1 cellular context compared by ENCODE assay signal in genomic region chr17:2392252-2393183, GRCh38.
TF ChIP-seq lines count a peak whose summit lies in the region.

No MANE protein-coding gene starts in this region.

TF ChIP-seq in GM12878, 131 proteins besides CTCF, POLR2A, EP300 and RAD21 (continued from another document and continues in another):
- no peak for TF ChIP-seq CHD1 (IDR thresholded peaks at IDR 0.05; ENCODE audit: low read depth, low read length)
- TF ChIP-seq, protein P1, sequence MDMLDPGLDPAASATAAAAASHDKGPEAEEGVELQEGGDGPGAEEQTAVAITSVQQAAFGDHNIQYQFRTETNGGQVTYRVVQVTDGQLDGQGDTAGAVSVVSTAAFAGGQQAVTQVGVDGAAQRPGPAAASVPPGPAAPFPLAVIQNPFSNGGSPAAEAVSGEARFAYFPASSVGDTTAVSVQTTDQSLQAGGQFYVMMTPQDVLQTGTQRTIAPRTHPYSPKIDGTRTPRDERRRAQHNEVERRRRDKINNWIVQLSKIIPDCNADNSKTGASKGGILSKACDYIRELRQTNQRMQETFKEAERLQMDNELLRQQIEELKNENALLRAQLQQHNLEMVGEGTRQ (IDR thresholded peaks at IDR 0.05; ENCODE audit: borderline replicate concordance, low read depth, low read length), result no peak
- no peak for TF ChIP-seq SMAD1 (IDR thresholded peaks at IDR 0.05; ENCODE audit: low read depth, partially characterized antibody)
- no peak for TF ChIP-seq ZNF274 (IDR thresholded peaks at IDR 0.05; ENCODE audit: insufficient read depth, insufficient read length)
- TF ChIP-seq PBX3 (IDR thresholded peaks at IDR 0.05; ENCODE audit: insufficient replicate concordance, low read depth, low read length), result no peak
- TF ChIP-seq NR2C1 (IDR thresholded peaks at IDR 0.05), result no peak; the same call in 1 of the 2 replicates
- peak; percentile 22; the same call in 1 of the 2 replicates for TF ChIP-seq NFXL1 (IDR thresholded peaks at IDR 0.05; ENCODE audit: borderline replicate concordance)
- no peak for TF ChIP-seq ZNF592 (IDR thresholded peaks at IDR 0.05)
- TF ChIP-seq SREBF1 (IDR thresholded peaks at IDR 0.05; ENCODE audit: low read length), result no peak
- TF ChIP-seq SUPT20H (IDR thresholded peaks at IDR 0.05; ENCODE audit: borderline replicate concordance, control insufficient read depth, low read depth, low read length), result no peak
- TF ChIP-seq SIX5 (IDR thresholded peaks at IDR 0.05; ENCODE audit: low read depth, low read length, severe bottlenecking), result no peak
- TF ChIP-seq PAX8 (IDR thresholded peaks at IDR 0.05), result no peak
- no peak for TF ChIP-seq ZZZ3 (IDR thresholded peaks at IDR 0.05; ENCODE audit: control insufficient read depth, insufficient read length, low read depth)
- TF ChIP-seq, protein P2, sequence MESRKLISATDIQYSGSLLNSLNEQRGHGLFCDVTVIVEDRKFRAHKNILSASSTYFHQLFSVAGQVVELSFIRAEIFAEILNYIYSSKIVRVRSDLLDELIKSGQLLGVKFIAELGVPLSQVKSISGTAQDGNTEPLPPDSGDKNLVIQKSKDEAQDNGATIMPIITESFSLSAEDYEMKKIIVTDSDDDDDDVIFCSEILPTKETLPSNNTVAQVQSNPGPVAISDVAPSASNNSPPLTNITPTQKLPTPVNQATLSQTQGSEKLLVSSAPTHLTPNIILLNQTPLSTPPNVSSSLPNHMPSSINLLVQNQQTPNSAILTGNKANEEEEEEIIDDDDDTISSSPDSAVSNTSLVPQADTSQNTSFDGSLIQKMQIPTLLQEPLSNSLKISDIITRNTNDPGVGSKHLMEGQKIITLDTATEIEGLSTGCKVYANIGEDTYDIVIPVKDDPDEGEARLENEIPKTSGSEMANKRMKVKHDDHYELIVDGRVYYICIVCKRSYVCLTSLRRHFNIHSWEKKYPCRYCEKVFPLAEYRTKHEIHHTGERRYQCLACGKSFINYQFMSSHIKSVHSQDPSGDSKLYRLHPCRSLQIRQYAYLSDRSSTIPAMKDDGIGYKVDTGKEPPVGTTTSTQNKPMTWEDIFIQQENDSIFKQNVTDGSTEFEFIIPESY (IDR thresholded peaks at IDR 0.05), result no peak
- TF ChIP-seq, protein P3, sequence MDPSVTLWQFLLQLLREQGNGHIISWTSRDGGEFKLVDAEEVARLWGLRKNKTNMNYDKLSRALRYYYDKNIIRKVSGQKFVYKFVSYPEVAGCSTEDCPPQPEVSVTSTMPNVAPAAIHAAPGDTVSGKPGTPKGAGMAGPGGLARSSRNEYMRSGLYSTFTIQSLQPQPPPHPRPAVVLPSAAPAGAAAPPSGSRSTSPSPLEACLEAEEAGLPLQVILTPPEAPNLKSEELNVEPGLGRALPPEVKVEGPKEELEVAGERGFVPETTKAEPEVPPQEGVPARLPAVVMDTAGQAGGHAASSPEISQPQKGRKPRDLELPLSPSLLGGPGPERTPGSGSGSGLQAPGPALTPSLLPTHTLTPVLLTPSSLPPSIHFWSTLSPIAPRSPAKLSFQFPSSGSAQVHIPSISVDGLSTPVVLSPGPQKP (IDR thresholded peaks at IDR 0.05; ENCODE audit: low read depth, low read length), result peak; percentile 54; the same call in 1 of the 2 replicates
- no peak for TF ChIP-seq GABPA (IDR thresholded peaks at IDR 0.05; ENCODE audit: low read depth)
- TF ChIP-seq SMARCA5 (IDR thresholded peaks at IDR 0.05), result no peak
- TF ChIP-seq ZNF207 (IDR thresholded peaks at IDR 0.05; ENCODE audit: borderline replicate concordance), result 0 out of 2 replicates have a peak, but pooled peaks have one; percentile 27
- TF ChIP-seq CHD4 (IDR thresholded peaks at IDR 0.05), result no peak
- TF ChIP-seq BHLHE40 (IDR thresholded peaks at IDR 0.05; ENCODE audit: borderline replicate concordance in 1 of 2, low read depth in 2 of 2, low read length in 1 of 2), result peak; percentile 80 to 93; a peak in 3 of 4 replicates
- peak; percentile 4; the same call in 1 of the 2 replicates for TF ChIP-seq TCF12 (IDR thresholded peaks at IDR 0.05; ENCODE audit: low read depth, low read length)
- TF ChIP-seq MXI1 (IDR thresholded peaks at IDR 0.05; ENCODE audit: low read depth, low read length), result peak; percentile 81
- TF ChIP-seq KLF5 (IDR thresholded peaks at IDR 0.05; ENCODE audit: partially characterized antibody), result no peak
- TF ChIP-seq IKZF2 (IDR thresholded peaks at IDR 0.05), result no peak
- TF ChIP-seq JUND (IDR thresholded peaks at IDR 0.05; ENCODE audit: low read depth, low read length), result no peak
- no peak for TF ChIP-seq ESRRA (IDR thresholded peaks at IDR 0.05; ENCODE audit: low read length)
- TF ChIP-seq NFIC (IDR thresholded peaks at IDR 0.05; ENCODE audit: low read depth, low read length), result no peak
- TF ChIP-seq, protein P4, sequence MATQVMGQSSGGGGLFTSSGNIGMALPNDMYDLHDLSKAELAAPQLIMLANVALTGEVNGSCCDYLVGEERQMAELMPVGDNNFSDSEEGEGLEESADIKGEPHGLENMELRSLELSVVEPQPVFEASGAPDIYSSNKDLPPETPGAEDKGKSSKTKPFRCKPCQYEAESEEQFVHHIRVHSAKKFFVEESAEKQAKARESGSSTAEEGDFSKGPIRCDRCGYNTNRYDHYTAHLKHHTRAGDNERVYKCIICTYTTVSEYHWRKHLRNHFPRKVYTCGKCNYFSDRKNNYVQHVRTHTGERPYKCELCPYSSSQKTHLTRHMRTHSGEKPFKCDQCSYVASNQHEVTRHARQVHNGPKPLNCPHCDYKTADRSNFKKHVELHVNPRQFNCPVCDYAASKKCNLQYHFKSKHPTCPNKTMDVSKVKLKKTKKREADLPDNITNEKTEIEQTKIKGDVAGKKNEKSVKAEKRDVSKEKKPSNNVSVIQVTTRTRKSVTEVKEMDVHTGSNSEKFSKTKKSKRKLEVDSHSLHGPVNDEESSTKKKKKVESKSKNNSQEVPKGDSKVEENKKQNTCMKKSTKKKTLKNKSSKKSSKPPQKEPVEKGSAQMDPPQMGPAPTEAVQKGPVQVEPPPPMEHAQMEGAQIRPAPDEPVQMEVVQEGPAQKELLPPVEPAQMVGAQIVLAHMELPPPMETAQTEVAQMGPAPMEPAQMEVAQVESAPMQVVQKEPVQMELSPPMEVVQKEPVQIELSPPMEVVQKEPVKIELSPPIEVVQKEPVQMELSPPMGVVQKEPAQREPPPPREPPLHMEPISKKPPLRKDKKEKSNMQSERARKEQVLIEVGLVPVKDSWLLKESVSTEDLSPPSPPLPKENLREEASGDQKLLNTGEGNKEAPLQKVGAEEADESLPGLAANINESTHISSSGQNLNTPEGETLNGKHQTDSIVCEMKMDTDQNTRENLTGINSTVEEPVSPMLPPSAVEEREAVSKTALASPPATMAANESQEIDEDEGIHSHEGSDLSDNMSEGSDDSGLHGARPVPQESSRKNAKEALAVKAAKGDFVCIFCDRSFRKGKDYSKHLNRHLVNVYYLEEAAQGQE (IDR thresholded peaks at IDR 0.05; ENCODE audit: low read depth, low read length), result no peak
- TF ChIP-seq STAT3 (IDR thresholded peaks at IDR 0.05; ENCODE audit: low read depth, low read length), result no peak
- TF ChIP-seq POLR2AphosphoS2 (IDR thresholded peaks at IDR 0.05; ENCODE audit: low read depth, low read length), result no peak
- TF ChIP-seq HDGF (IDR thresholded peaks at IDR 0.05), result no peak
- TF ChIP-seq ZBTB11 (CRISPR knock-in tag; IDR thresholded peaks at IDR 0.05), result no peak
- no peak for TF ChIP-seq HSF1 (IDR thresholded peaks at IDR 0.05; ENCODE audit: low read depth, low read length)
- TF ChIP-seq, protein P5, sequence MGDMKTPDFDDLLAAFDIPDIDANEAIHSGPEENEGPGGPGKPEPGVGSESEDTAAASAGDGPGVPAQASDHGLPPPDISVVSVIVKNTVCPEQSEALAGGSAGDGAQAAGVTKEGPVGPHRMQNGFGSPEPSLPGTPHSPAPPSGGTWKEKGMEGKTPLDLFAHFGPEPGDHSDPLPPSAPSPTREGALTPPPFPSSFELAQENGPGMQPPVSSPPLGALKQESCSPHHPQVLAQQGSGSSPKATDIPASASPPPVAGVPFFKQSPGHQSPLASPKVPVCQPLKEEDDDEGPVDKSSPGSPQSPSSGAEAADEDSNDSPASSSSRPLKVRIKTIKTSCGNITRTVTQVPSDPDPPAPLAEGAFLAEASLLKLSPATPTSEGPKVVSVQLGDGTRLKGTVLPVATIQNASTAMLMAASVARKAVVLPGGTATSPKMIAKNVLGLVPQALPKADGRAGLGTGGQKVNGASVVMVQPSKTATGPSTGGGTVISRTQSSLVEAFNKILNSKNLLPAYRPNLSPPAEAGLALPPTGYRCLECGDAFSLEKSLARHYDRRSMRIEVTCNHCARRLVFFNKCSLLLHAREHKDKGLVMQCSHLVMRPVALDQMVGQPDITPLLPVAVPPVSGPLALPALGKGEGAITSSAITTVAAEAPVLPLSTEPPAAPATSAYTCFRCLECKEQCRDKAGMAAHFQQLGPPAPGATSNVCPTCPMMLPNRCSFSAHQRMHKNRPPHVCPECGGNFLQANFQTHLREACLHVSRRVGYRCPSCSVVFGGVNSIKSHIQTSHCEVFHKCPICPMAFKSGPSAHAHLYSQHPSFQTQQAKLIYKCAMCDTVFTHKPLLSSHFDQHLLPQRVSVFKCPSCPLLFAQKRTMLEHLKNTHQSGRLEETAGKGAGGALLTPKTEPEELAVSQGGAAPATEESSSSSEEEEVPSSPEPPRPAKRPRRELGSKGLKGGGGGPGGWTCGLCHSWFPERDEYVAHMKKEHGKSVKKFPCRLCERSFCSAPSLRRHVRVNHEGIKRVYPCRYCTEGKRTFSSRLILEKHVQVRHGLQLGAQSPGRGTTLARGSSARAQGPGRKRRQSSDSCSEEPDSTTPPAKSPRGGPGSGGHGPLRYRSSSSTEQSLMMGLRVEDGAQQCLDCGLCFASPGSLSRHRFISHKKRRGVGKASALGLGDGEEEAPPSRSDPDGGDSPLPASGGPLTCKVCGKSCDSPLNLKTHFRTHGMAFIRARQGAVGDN (IDR thresholded peaks at IDR 0.05), result peak; percentile 68; the same call in 1 of the 2 replicates
